ENCODE assay signal across 19 cellular contexts in genomic region chr1:35797380-35797779, GRCh38. TPM values are rescaled to one million over a fixed set of nuclear protein-coding genes. Genes with fewer than 3 reads are reported as not detected.
"Had no signal": no experiment of that assay in that cellular context is flagged by ENCODE, and none has a peak within 500 bp of the region (broad histone marks: within the 10 kb centered on the region; RNA-seq: fewer than 3 reads in every experiment).

No MANE protein-coding gene starts in this region.

- H3K9me3 ChIP-seq: ascending aorta, breast epithelium, tibial artery, uterus had no signal

- DNase-seq: activated CD4-positive, alpha-beta T cell treated with anti-CD3 and anti-CD28 coated beads, Interleukin-2, amount 10 ng/mL, durations not matched to agents 7 days and 5 days; activated CD8-positive, alpha-beta memory T cell treated with anti-CD3 and anti-CD28 coated beads for 24 hours; activated naive CD4-positive, alpha-beta T cell; activated T-cell treated with anti-CD3 and anti-CD28 coated beads for 4 hours; cerebellar nuclear complex; effector memory CD8-positive, alpha-beta T cell; foreskin keratinocyte; kidney glomerular epithelial cell; left ventricle myocardium superior; mesenchymal stem cell; posterior cingulate gyrus; retina; stimulated activated CD4-positive, alpha-beta T cell treated with anti-CD3 and anti-CD28 coated beads, Interleukin-12 subunit alpha, Interleukin-12 subunit beta, amount 100 ng/mL, for 4 hours; tibial artery; uterus had no signal

- ATAC-seq: effector memory CD8-positive, alpha-beta T cell; foreskin keratinocyte; left ventricle myocardium superior; natural killer cell treated with Interleukin-12 subunit alpha and Interleukin-12 subunit beta and Interleukin-15 and Interleukin-18, amount 100 ng/mL, for 72 hours; stimulated activated effector memory CD8-positive, alpha-beta T cell treated with anti-CD3 and anti-CD28 coated beads, Interleukin-12 subunit alpha, Interleukin-12 subunit beta, amount 100 ng/mL, for 72 hours had no signal

- H3K4me3 Mint-ChIP-seq: activated CD4-positive, alpha-beta T cell treated with anti-CD3 and anti-CD28 coated beads, Interleukin-2, amount 10 ng/mL, durations not matched to agents 7 days and 5 days; effector memory CD8-positive, alpha-beta T cell; natural killer cell treated with Interleukin-12 subunit alpha and Interleukin-12 subunit beta and Interleukin-15 and Interleukin-18, amount 100 ng/mL, for 72 hours; stimulated activated effector memory CD8-positive, alpha-beta T cell treated with anti-CD3 and anti-CD28 coated beads, Interleukin-12 subunit alpha, Interleukin-12 subunit beta, amount 100 ng/mL, for 72 hours had no signal

- H3K36me3 Mint-ChIP-seq: natural killer cell treated with Interleukin-12 subunit alpha and Interleukin-12 subunit beta and Interleukin-15 and Interleukin-18, amount 100 ng/mL, for 72 hours; stimulated activated effector memory CD8-positive, alpha-beta T cell treated with anti-CD3 and anti-CD28 coated beads, Interleukin-12 subunit alpha, Interleukin-12 subunit beta, amount 100 ng/mL, for 72 hours had no signal

- H3K9me3 Mint-ChIP-seq: activated CD4-positive, alpha-beta T cell treated with anti-CD3 and anti-CD28 coated beads, Interleukin-2, amount 10 ng/mL, durations not matched to agents 7 days and 5 days; effector memory CD8-positive, alpha-beta T cell; natural killer cell treated with Interleukin-12 subunit alpha and Interleukin-12 subunit beta and Interleukin-15 and Interleukin-18, amount 100 ng/mL, for 72 hours; stimulated activated effector memory CD8-positive, alpha-beta T cell treated with anti-CD3 and anti-CD28 coated beads, Interleukin-12 subunit alpha, Interleukin-12 subunit beta, amount 100 ng/mL, for 72 hours had no signal

- H3K36me3 ChIP-seq: ascending aorta, breast epithelium, tibial artery, uterus had no signal

- H3K4me3 ChIP-seq: ascending aorta, breast epithelium, tibial artery, uterus had no signal

- H3K27ac ChIP-seq: ascending aorta, breast epithelium, foreskin keratinocyte, tibial artery, uterus had no signal

- H3K4me1 ChIP-seq: ascending aorta, breast epithelium, foreskin keratinocyte, tibial artery, uterus had no signal

- H3K4me1 Mint-ChIP-seq: stimulated activated effector memory CD8-positive, alpha-beta T cell treated with anti-CD3 and anti-CD28 coated beads, Interleukin-12 subunit alpha, Interleukin-12 subunit beta, amount 100 ng/mL, for 72 hours had no signal

- H3K27me3 ChIP-seq: ascending aorta, breast epithelium, foreskin keratinocyte, uterus had no signal

- H3K27me3 Mint-ChIP-seq: activated CD4-positive, alpha-beta T cell treated with anti-CD3 and anti-CD28 coated beads, Interleukin-2, amount 10 ng/mL, durations not matched to agents 7 days and 5 days; effector memory CD8-positive, alpha-beta T cell; natural killer cell treated with Interleukin-12 subunit alpha and Interleukin-12 subunit beta and Interleukin-15 and Interleukin-18, amount 100 ng/mL, for 72 hours had no signal

- H3K27ac Mint-ChIP-seq: effector memory CD8-positive, alpha-beta T cell; natural killer cell treated with Interleukin-12 subunit alpha and Interleukin-12 subunit beta and Interleukin-15 and Interleukin-18, amount 100 ng/mL, for 72 hours; stimulated activated effector memory CD8-positive, alpha-beta T cell treated with anti-CD3 and anti-CD28 coated beads, Interleukin-12 subunit alpha, Interleukin-12 subunit beta, amount 100 ng/mL, for 72 hours had no signal

RNA-seq across cellular contexts. Expression of gene CLSPN, which starts 27.6 kb away (rescaled TPM):
- total RNA-seq: ascending aorta had no signal
